In the genomic region with DNA sequence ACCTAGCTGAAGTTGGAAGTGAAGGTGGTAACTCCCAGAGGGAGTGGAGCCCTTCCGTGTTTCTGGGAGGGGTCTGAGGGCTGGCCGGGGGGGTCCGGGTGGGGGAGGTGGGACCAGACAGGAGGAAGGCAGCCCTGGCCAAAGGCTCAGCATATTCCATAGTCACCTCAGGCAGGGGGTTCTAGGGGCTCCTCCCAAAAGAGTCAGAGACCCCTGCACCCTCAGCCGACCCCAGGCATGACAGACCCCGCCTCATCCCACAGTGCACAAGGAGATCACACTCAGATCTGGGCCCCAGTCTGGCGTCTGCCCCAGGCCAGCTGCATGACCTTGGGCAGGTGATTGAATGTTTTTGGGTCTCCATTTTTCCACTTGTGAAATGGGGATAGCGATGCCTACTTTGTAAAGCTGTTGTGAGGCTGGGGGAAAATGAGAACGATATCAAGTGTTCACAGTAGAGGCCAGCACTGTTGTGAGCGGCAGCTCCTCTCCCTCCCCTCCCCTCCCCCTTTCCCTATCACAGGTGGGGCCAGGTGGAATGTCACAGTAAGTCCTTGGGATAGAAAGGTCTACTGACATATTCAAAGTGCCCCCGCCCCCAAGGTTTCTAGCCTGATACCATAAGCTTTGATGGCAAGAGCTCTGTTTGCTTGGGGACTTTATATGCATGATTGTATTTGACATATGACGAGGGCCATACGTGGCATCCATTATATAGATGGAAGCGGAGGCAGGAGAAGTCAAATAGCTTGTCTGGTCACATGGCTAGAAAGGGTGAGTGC, we compare ENCODE assay signal across 8 cellular contexts. TPM values are rescaled to one million over a fixed set of nuclear protein-coding genes. Genes with fewer than 3 reads are reported as not detected.
DNase-seq lines count a peak whose midpoint lies in the region; ATAC-seq and TF ChIP-seq lines count a peak whose summit lies in the region.

No MANE protein-coding gene starts in this region.

- CTCF ChIA-PET in Panc1 (lab: Charles Lee), result interaction anchor here (0.5 to 1.1 kb wide), 6 partner anchors 15 to 424 kb away, joined by 3 to 6 read pairs (median 4); no protein-coding TSS in a partner anchor

- no peaks in the 10 kb centered on the region for H3K9me3 ChIP-seq in Panc1 (ENCODE audit: control insufficient read depth, insufficient read depth, low read depth, low read length)
- no peaks in the 10 kb centered on the region for H3K9me3 ChIP-seq in HAP-1

- H3K4me3 ChIP-seq in GM06990 (replicated peaks; ENCODE audit: low read depth, low read length), result peak overlapping the region; percentile 37
- H3K4me3 ChIP-seq in Panc1 (ENCODE audit: low read depth in 2 of 2, low read length in 2 of 2), result no peak overlapping the region
- H3K4me3 ChIP-seq in rectal smooth muscle tissue (ENCODE audit: low read length), result no peak overlapping the region
- no peak overlapping the region for H3K4me3 ChIP-seq in HAP-1

- no peak overlapping the region for H3K9ac ChIP-seq in rectal smooth muscle tissue (ENCODE audit: low read length)

- H3K27ac ChIP-seq in Panc1 (ENCODE audit: low read length), result peak overlapping the region; percentile 89
- peak overlapping the region; percentile 76 for H3K27ac ChIP-seq in rectal smooth muscle tissue (ENCODE audit: low read depth, low read length)

- H3K4me1 ChIP-seq in Panc1 (ENCODE audit: control insufficient read depth, insufficient read depth, low read length) (peaks cover 84% of the 10 kb centered on the region), rectal smooth muscle tissue (ENCODE audit: control insufficient read depth, insufficient read depth, low read length) (peaks cover 12% of the 10 kb centered on the region), HAP-1 (peaks cover 9% of the 10 kb centered on the region)

- POLR2A ChIA-PET in Panc1 (lab: Charles Lee), result no interaction called here

- in situ Hi-C loops in Panc1 (cut with HindIII; ENCODE audit: low pct_unique_long_range_greater_than_20kb, low sequenced_read_pairs), result loop anchor here (25.0 kb wide), 1 partner anchor 359 kb away; a partner anchor contains a TSS
- in situ Hi-C loops in HAP-1 (cut with MboI; ENCODE audit: low sequenced_read_pairs), result no loop called here

- no peak for ATAC-seq in Panc1

- TF ChIP-seq CTCF in GM06990 (IDR thresholded peaks at IDR 0.05; ENCODE audit: insufficient read depth, low read length, poor library complexity, severe bottlenecking) (no peak), Panc1 (IDR thresholded peaks at IDR 0.05) (no peak)

- H3K36me3 ChIP-seq in GM06990 (ENCODE audit: control insufficient read depth, insufficient read depth, low read length) (no peaks in the 10 kb centered on the region), Panc1 (ENCODE audit: control insufficient read depth, insufficient read depth, low read length) (no peaks in the 10 kb centered on the region), rectal smooth muscle tissue (ENCODE audit: control insufficient read depth, insufficient read depth, low read length) (no peaks in the 10 kb centered on the region), HAP-1 (replicated peaks) (no peaks in the 10 kb centered on the region)

- intact Hi-C loops in Panc1 (cut with micrococcal nuclease; ENCODE audit: unreplicated experiment), result no loop called here

- no TSS peak for BruUV-seq in Panc1 (replicated peaks; lab: Mats Ljungman, UMichigan)

- DNase-seq in GM06990 (ENCODE audit: extremely low read depth, insufficient read length) (no peak), Panc1 (ENCODE audit: low read depth, low spot score) (no peak), erythroblast (lab: John Stamatoyannopoulos, UW) (peak; percentile 68 to 85), HAP-1 (ENCODE audit: low spot score in 2 of 2) (no peak), NCI-H524 treated with DMSO at 0.1 percent for 48 hours (lab: John Stamatoyannopoulos, UW) (no peak)
- no peak for DNase-seq in stimulated activated CD4-positive, alpha-beta T cell treated with anti-CD3 and anti-CD28 coated beads, Interleukin-15, amount 100 ng/mL, for 24 hours
- no peak for DNase-seq in stimulated activated CD4-positive, alpha-beta T cell treated with anti-CD3 and anti-CD28 coated beads, Interleukin-2, amount 100 ng/mL, for 24 hours

- no peak for TF ChIP-seq POLR2A in erythroblast (IDR thresholded peaks at IDR 0.05; ENCODE audit: low read length)

- H3K27me3 ChIP-seq in GM06990 (replicated peaks; ENCODE audit: control insufficient read depth, insufficient read depth, low read length) (no peaks in the 10 kb centered on the region), Panc1 (ENCODE audit: control insufficient read depth, insufficient read depth, low read length) (no peaks in the 10 kb centered on the region), rectal smooth muscle tissue (ENCODE audit: control insufficient read depth, insufficient read depth, low read length) (no peaks in the 10 kb centered on the region), HAP-1 (ENCODE audit: low read depth) (no peaks in the 10 kb centered on the region)

RNA-seq across cellular contexts. Expression of a gene that starts 33.3 kb away (rescaled TPM):
- 51.0 TPM for total RNA-seq in Panc1 (2021; ENCODE audit: unreplicated experiment)
- 46.8 TPM for polyA plus RNA-seq in Panc1 (2012; ENCODE audit: insufficient read length)

RNA-seq across cellular contexts. Expression of a gene that starts 47.7 kb away (rescaled TPM):
- 157 TPM for total RNA-seq in Panc1 (2021; ENCODE audit: unreplicated experiment)
- 344 TPM for polyA plus RNA-seq in Panc1 (2012; ENCODE audit: insufficient read length)

Comparison
In these comparisons a context has a peak if more than half of its experiments do, and no peak if none do; other contexts are left out.
1. DNase-seq: peak in erythroblast (2 of 2); none in GM06990 (single experiment), Panc1 (single experiment), HAP-1 (0 of 2), stimulated activated CD4-positive, alpha-beta T cell treated with anti-CD3 and anti-CD28 coated beads, Interleukin-15, amount 100 ng/mL, for 24 hours (single experiment), NCI-H524 treated with DMSO at 0.1 percent for 48 hours (single experiment) and stimulated activated CD4-positive, alpha-beta T cell treated with anti-CD3 and anti-CD28 coated beads, Interleukin-2, amount 100 ng/mL, for 24 hours (0 of 2).